Comparison of ENCODE assay signal across 1 cellular context in genomic region chr1:233620065-233620464, GRCh38.
TF ChIP-seq lines count a peak whose summit lies in the region.

No MANE protein-coding gene starts in this region.

TF ChIP-seq in GM12878, 131 proteins besides CTCF, POLR2A, EP300 and RAD21 (continues in another document):
- TF ChIP-seq BCLAF1 (IDR thresholded peaks at IDR 0.05) = no peak
- TF ChIP-seq KLF5 (IDR thresholded peaks at IDR 0.05; ENCODE audit: partially characterized antibody) = no peak
- TF ChIP-seq CUX1 (IDR thresholded peaks at IDR 0.05; ENCODE audit: insufficient replicate concordance, low read depth, low read length) = no peak
- peak; percentile 20; the same call in 1 of the 2 replicates for TF ChIP-seq NFIC (IDR thresholded peaks at IDR 0.05; ENCODE audit: low read depth, low read length)
- peak; percentile 74 for TF ChIP-seq SKIL (IDR thresholded peaks at IDR 0.05; ENCODE audit: low read depth, poor library complexity, severe bottlenecking)
- TF ChIP-seq TCF3 (IDR thresholded peaks at IDR 0.05; ENCODE audit: borderline replicate concordance, insufficient read depth, low read depth, low read length) = 0 out of 2 replicates have a peak, but pooled peaks have one; percentile 52
- TF ChIP-seq RB1 (IDR thresholded peaks at IDR 0.05; ENCODE audit: borderline replicate concordance) = no peak
- peak; percentile 37; the same call in 1 of the 2 replicates for TF ChIP-seq FOXM1 (IDR thresholded peaks at IDR 0.05; ENCODE audit: low read depth, low read length)
- no peak for TF ChIP-seq ZNF592 (IDR thresholded peaks at IDR 0.05)
- no peak for TF ChIP-seq IKZF1 (conservative IDR thresholded peaks at IDR 0.05)
- TF ChIP-seq SUZ12 (IDR thresholded peaks at IDR 0.05; ENCODE audit: unreplicated experiment) = no peak
- no peak for TF ChIP-seq LARP7 (IDR thresholded peaks at IDR 0.05)
- peak; percentile 65; the same call in 1 of the 2 replicates for TF ChIP-seq TCF12 (IDR thresholded peaks at IDR 0.05; ENCODE audit: low read depth, low read length)
- TF ChIP-seq DPF2 (IDR thresholded peaks at IDR 0.05) = no peak
- TF ChIP-seq EZH2 (IDR thresholded peaks at IDR 0.05; ENCODE audit: borderline replicate concordance, control insufficient read depth, low read depth, low read length) = no peak
- no peak for TF ChIP-seq SMAD1 (IDR thresholded peaks at IDR 0.05; ENCODE audit: low read depth, partially characterized antibody)
- TF ChIP-seq CEBPZ (IDR thresholded peaks at IDR 0.05; ENCODE audit: low read depth, low read length) = no peak
- 0 out of 2 replicates have a peak, but pooled peaks have one; percentile 10 for TF ChIP-seq ATF7 (IDR thresholded peaks at IDR 0.05; ENCODE audit: low read depth)
- TF ChIP-seq MAX (IDR thresholded peaks at IDR 0.05; ENCODE audit: low read depth, low read length) = no peak
- TF ChIP-seq RCOR1 (conservative IDR thresholded peaks at IDR 0.05; ENCODE audit: low read depth, low read length) = no peak
- no peak for TF ChIP-seq SIN3A (IDR thresholded peaks at IDR 0.05; ENCODE audit: low read depth, low read length)
- TF ChIP-seq KDM1A (IDR thresholded peaks at IDR 0.05; ENCODE audit: borderline replicate concordance) = no peak
- TF ChIP-seq E2F8 (IDR thresholded peaks at IDR 0.05; ENCODE audit: low read depth, partially characterized antibody) = no peak
- no peak for TF ChIP-seq SMC3 (IDR thresholded peaks at IDR 0.05; ENCODE audit: borderline replicate concordance, low read length)
- TF ChIP-seq POLR2AphosphoS2 (IDR thresholded peaks at IDR 0.05; ENCODE audit: low read depth, low read length) = no peak
- TF ChIP-seq NFXL1 (IDR thresholded peaks at IDR 0.05; ENCODE audit: borderline replicate concordance) = no peak
- TF ChIP-seq NR2C2 (IDR thresholded peaks at IDR 0.05; ENCODE audit: borderline replicate concordance, control insufficient read depth, insufficient read length, low read depth) = no peak
- no peak for TF ChIP-seq USF1 (IDR thresholded peaks at IDR 0.05; ENCODE audit: borderline replicate concordance, extremely low read length, insufficient read depth, low read depth, low read length)
- TF ChIP-seq POU2F2 (IDR thresholded peaks at IDR 0.05; ENCODE audit: borderline replicate concordance, low read depth, low read length) = 0 out of 3 replicates have a peak, but pooled peaks have one; percentile 41
- no peak for TF ChIP-seq SIX5 (IDR thresholded peaks at IDR 0.05; ENCODE audit: low read depth, low read length, severe bottlenecking)
- TF ChIP-seq HCFC1 (IDR thresholded peaks at IDR 0.05; ENCODE audit: low read length) = no peak
- no peak for TF ChIP-seq YBX1 (IDR thresholded peaks at IDR 0.05)
